18 cellular contexts compared by ENCODE assay signal in genomic region chr12:30877110-30877875, GRCh38. TPM values are rescaled to one million over a fixed set of nuclear protein-coding genes. Genes with fewer than 3 reads are reported as not detected.
DNase-seq lines count a peak whose midpoint lies in the region; ATAC-seq and TF ChIP-seq lines count a peak whose summit lies in the region.
"Had no signal": no experiment of that assay in that cellular context is flagged by ENCODE, and none has a peak within 500 bp of the region (broad histone marks: within the 10 kb centered on the region; RNA-seq: fewer than 3 reads in every experiment).

No MANE protein-coding gene starts in this region.

- H3K4me3 Mint-ChIP-seq in activated CD8-positive, alpha-beta memory T cell treated with anti-CD3 and anti-CD28 coated beads, Interleukin-2, amount 10 ng/mL, durations not matched to agents 7 days and 5 days = no peak overlapping the region
- H3K4me3 Mint-ChIP-seq: activated naive CD8-positive, alpha-beta T cell treated with anti-CD3 and anti-CD28 coated beads, Interleukin-2, amount 50 U/mL, for 24 hours; mesothelial cell of epicardium; T-helper 17 cell had no signal

- H3K27me3 Mint-ChIP-seq in activated CD8-positive, alpha-beta memory T cell treated with anti-CD3 and anti-CD28 coated beads, Interleukin-2, amount 10 ng/mL, durations not matched to agents 7 days and 5 days = peaks cover 13% of the 10 kb centered on the region

- DNase-seq in DMS153 (lab: John Stamatoyannopoulos, UW) = peak; percentile 77
- DNase-seq in NCI-H146 treated with DMSO at 0.1 percent for 48 hours (lab: John Stamatoyannopoulos, UW; ENCODE audit: unreplicated experiment) = peak; percentile 82
- peak; percentile 63 for DNase-seq in NCI-H748 treated with DMSO at 0.1 percent for 48 hours (lab: John Stamatoyannopoulos, UW)
- peak in 1 of 2 donors; percentile 78 for DNase-seq in left lung
- DNase-seq in activated CD4-positive, alpha-beta T cell treated with anti-CD3 and anti-CD28 coated beads for 4 hours = no peak
- no peak for DNase-seq in activated CD8-positive, alpha-beta memory T cell treated with anti-CD3 and anti-CD28 coated beads, Interleukin-2, amount 10 ng/mL, durations not matched to agents 7 days and 5 days
- no peak for DNase-seq in NCI-H2171 treated with DMSO at 0.1 percent for 48 hours (lab: John Stamatoyannopoulos, UW)
- DNase-seq: activated CD4-positive, CD25-positive, alpha-beta regulatory T cell; activated CD8-positive, alpha-beta memory T cell treated with anti-CD3 and anti-CD28 coated beads for 24 hours; activated naive CD8-positive, alpha-beta T cell treated with anti-CD3 and anti-CD28 coated beads, Interleukin-2, amount 50 U/mL, for 24 hours; dorsolateral prefrontal cortex; NCI-H226; SHP77 treated with DMSO at 0.1 percent for 48 hours; stimulated activated naive CD4-positive, alpha-beta T cell; T-helper 17 cell had no signal

- no peak overlapping the region for H3K4me3 ChIP-seq in left lung
- H3K4me3 ChIP-seq: dorsolateral prefrontal cortex had no signal

- peak; percentile 90 for ATAC-seq in left lung
- no peak for ATAC-seq in GM21515 (IDR thresholded peaks at IDR 0.05; ENCODE audit: unreplicated experiment)
- ATAC-seq in activated CD8-positive, alpha-beta memory T cell treated with anti-CD3 and anti-CD28 coated beads, Interleukin-2, amount 10 ng/mL, durations not matched to agents 7 days and 5 days = no peak
- ATAC-seq: activated naive CD8-positive, alpha-beta T cell treated with anti-CD3 and anti-CD28 coated beads, Interleukin-2, amount 50 U/mL, for 24 hours; T-helper 17 cell had no signal

- no peaks in the 10 kb centered on the region for H3K4me1 Mint-ChIP-seq in activated CD8-positive, alpha-beta memory T cell treated with anti-CD3 and anti-CD28 coated beads, Interleukin-2, amount 10 ng/mL, durations not matched to agents 7 days and 5 days
- H3K4me1 Mint-ChIP-seq: activated naive CD8-positive, alpha-beta T cell treated with anti-CD3 and anti-CD28 coated beads, Interleukin-2, amount 50 U/mL, for 24 hours; T-helper 17 cell had no signal

- no peaks in the 10 kb centered on the region for H3K9me3 Mint-ChIP-seq in activated CD8-positive, alpha-beta memory T cell treated with anti-CD3 and anti-CD28 coated beads, Interleukin-2, amount 10 ng/mL, durations not matched to agents 7 days and 5 days (ENCODE audit: low read depth)
- H3K9me3 Mint-ChIP-seq: activated naive CD8-positive, alpha-beta T cell treated with anti-CD3 and anti-CD28 coated beads, Interleukin-2, amount 50 U/mL, for 24 hours; activated T-helper 2 cell treated with anti-CD3 and anti-CD28 coated beads, Interferon-gamma antibody, Interleukin-2, Interleukin-4, amounts not matched to agents 10 μg/mL and 5 μg/mL and 100 μg/mL, durations not matched to agents 14 hours and 24 hours and 36 hours; mesothelial cell of epicardium had no signal

- H3K27me3 ChIP-seq in left lung = peaks cover 0 to 6% of the 10 kb centered on the region in 2 donors

- CTCF ChIA-PET in activated CD8-positive, alpha-beta memory T cell treated with anti-CD3 and anti-CD28 coated beads, Interleukin-2, amount 10 ng/mL, durations not matched to agents 7 days and 5 days (lab: Charles Lee) = interaction anchor here (1.4 kb wide), 1 partner anchor 30 kb away, joined by 3 read pairs; no protein-coding TSS in a partner anchor

- H3K27ac Mint-ChIP-seq in activated CD8-positive, alpha-beta memory T cell treated with anti-CD3 and anti-CD28 coated beads, Interleukin-2, amount 10 ng/mL, durations not matched to agents 7 days and 5 days = no peak overlapping the region
- H3K27ac Mint-ChIP-seq: activated naive CD8-positive, alpha-beta T cell treated with anti-CD3 and anti-CD28 coated beads, Interleukin-2, amount 50 U/mL, for 24 hours; activated T-helper 2 cell treated with anti-CD3 and anti-CD28 coated beads, Interferon-gamma antibody, Interleukin-2, Interleukin-4, amounts not matched to agents 10 μg/mL and 5 μg/mL and 100 μg/mL, durations not matched to agents 14 hours and 24 hours and 36 hours; mesothelial cell of epicardium; T-helper 17 cell had no signal

- H3K9me3 ChIP-seq in left lung = no peaks in the 10 kb centered on the region

- peak overlapping the region; percentile 74 to 81 for H3K27ac ChIP-seq in left lung
- H3K27ac ChIP-seq: dorsolateral prefrontal cortex had no signal

- no peak for TF ChIP-seq CTCF in left lung (IDR thresholded peaks at IDR 0.05)

- H3K36me3 Mint-ChIP-seq in activated CD8-positive, alpha-beta memory T cell treated with anti-CD3 and anti-CD28 coated beads, Interleukin-2, amount 10 ng/mL, durations not matched to agents 7 days and 5 days = no peaks in the 10 kb centered on the region
- H3K36me3 Mint-ChIP-seq: mesothelial cell of epicardium had no signal

- no peaks in the 10 kb centered on the region for H3K4me1 ChIP-seq in left lung

- H3K36me3 ChIP-seq in left lung = no peaks in the 10 kb centered on the region

- intact Hi-C loops in left lung (cut with DNase I) = loop anchor here in 1 of 2 donors (10.0 kb wide), 1 partner anchor 108 kb away; no protein-coding TSS in a partner anchor

RNA-seq across cellular contexts. Expression of gene TSPAN11, which starts 49.3 kb away (rescaled TPM):
- 10 to 100 TPM in 1 of 2 donors, 1 to 10 TPM in 1; 4.1 to 16.6 TPM for total RNA-seq in left lung
- total RNA-seq in activated CD8-positive, alpha-beta memory T cell treated with anti-CD3 and anti-CD28 coated beads, Interleukin-2, amount 10 ng/mL, durations not matched to agents 7 days and 5 days = not detected
- total RNA-seq: activated T-helper 2 cell treated with anti-CD3 and anti-CD28 coated beads, Interferon-gamma antibody, Interleukin-2, Interleukin-4, amounts not matched to agents 10 μg/mL and 5 μg/mL and 100 μg/mL, durations not matched to agents 14 hours and 24 hours and 36 hours; T-helper 17 cell had no signal

Comparison
In these comparisons a context has a peak if more than half of its experiments do, and no peak if none do; other contexts are left out.
1. DNase-seq: peak in DMS153 (single experiment), NCI-H146 treated with DMSO at 0.1 percent for 48 hours (single experiment) and NCI-H748 treated with DMSO at 0.1 percent for 48 hours (single experiment); none in activated CD4-positive, alpha-beta T cell treated with anti-CD3 and anti-CD28 coated beads for 4 hours (0 of 2), activated CD8-positive, alpha-beta memory T cell treated with anti-CD3 and anti-CD28 coated beads, Interleukin-2, amount 10 ng/mL, durations not matched to agents 7 days and 5 days (single experiment) and NCI-H2171 treated with DMSO at 0.1 percent for 48 hours (single experiment).
2. RNA of gene TSPAN11, which starts 49.3 kb away (total RNA-seq): 4.1 to 16.6 TPM in left lung; not detected in activated CD8-positive, alpha-beta memory T cell treated with anti-CD3 and anti-CD28 coated beads, Interleukin-2, amount 10 ng/mL, durations not matched to agents 7 days and 5 days; every median in the first group is over 4 times any median in the second.